ENCODE assay signal across 1 cellular context in the genomic region with DNA sequence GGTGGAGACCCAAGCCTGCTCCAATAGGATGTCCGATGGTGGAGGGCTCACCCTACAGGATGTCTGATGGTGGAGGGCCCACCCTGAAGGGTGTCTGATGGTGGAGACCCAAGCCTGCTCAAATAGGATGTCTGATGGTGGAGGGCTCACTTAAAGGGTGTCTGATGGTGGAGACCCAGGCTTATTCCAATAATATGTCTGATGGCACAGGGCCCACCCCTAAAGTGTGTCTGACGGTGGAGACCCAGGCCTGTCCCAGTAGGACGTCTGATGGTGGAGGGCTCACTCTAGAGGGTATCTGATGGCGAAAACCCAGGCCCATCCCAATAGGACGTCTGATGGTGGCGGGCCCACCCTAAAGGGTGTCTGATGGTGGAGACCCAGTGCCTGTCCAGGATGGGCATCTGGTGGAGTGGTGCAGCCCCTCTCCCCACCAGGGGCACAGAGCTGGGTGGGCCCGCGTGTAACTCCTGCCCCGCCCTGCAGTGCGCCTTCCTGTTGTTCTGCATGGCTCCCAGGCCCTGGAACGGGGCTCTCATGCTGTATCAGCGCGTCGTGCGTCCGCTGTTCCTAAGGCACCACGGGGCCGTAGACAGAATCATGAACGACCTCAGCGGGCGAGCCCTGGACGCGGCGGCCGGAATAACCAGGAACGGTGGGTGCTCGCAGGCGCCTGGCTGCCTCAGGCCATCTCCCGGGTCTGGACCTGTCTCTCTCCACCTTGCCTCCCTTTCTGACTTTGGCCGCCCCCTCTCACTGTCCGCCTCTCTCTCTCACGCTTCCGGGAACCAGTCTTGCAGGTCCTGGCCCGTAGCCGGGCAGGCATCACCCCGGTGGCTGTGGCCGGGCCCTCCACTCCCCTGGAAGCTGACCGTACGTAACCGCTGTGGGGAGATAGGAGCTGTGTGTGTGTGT.
A peak's percentile ranks its signal among the peaks of the same experiment; 100 is the strongest.
TF ChIP-seq lines count a peak whose summit lies in the region.

No MANE protein-coding gene starts in this region.

TF ChIP-seq in K562, 482 proteins besides CTCF, POLR2A, EP300 and RAD21:
- TF ChIP-seq, protein P1, sequence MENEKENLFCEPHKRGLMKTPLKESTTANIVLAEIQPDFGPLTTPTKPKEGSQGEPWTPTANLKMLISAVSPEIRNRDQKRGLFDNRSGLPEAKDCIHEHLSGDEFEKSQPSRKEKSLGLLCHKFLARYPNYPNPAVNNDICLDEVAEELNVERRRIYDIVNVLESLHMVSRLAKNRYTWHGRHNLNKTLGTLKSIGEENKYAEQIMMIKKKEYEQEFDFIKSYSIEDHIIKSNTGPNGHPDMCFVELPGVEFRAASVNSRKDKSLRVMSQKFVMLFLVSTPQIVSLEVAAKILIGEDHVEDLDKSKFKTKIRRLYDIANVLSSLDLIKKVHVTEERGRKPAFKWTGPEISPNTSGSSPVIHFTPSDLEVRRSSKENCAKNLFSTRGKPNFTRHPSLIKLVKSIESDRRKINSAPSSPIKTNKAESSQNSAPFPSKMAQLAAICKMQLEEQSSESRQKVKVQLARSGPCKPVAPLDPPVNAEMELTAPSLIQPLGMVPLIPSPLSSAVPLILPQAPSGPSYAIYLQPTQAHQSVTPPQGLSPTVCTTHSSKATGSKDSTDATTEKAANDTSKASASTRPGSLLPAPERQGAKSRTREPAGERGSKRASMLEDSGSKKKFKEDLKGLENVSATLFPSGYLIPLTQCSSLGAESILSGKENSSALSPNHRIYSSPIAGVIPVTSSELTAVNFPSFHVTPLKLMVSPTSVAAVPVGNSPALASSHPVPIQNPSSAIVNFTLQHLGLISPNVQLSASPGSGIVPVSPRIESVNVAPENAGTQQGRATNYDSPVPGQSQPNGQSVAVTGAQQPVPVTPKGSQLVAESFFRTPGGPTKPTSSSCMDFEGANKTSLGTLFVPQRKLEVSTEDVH (IDR thresholded peaks at IDR 0.05; ENCODE audit: low read depth, partially characterized antibody), result no peak
- peak; percentile 80 for TF ChIP-seq ZFP36 (IDR thresholded peaks at IDR 0.05; ENCODE audit: low read depth, low read length, partially characterized antibody)
- TF ChIP-seq, protein P2, sequence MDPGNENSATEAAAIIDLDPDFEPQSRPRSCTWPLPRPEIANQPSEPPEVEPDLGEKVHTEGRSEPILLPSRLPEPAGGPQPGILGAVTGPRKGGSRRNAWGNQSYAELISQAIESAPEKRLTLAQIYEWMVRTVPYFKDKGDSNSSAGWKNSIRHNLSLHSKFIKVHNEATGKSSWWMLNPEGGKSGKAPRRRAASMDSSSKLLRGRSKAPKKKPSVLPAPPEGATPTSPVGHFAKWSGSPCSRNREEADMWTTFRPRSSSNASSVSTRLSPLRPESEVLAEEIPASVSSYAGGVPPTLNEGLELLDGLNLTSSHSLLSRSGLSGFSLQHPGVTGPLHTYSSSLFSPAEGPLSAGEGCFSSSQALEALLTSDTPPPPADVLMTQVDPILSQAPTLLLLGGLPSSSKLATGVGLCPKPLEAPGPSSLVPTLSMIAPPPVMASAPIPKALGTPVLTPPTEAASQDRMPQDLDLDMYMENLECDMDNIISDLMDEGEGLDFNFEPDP (CRISPR knock-in tag; IDR thresholded peaks at IDR 0.05), result 0 out of 2 replicates have a peak, but pooled peaks have one; percentile 34
- peak; percentile 58 for TF ChIP-seq POLR2G (IDR thresholded peaks at IDR 0.05; ENCODE audit: low read depth, low read length)
- TF ChIP-seq ZBTB33 (CRISPR knock-in tag; IDR thresholded peaks at IDR 0.05), result peak; percentile 91
- TF ChIP-seq PML (IDR thresholded peaks at IDR 0.05; ENCODE audit: low read length), result no peak
- TF ChIP-seq ZNF280A (IDR thresholded peaks at IDR 0.05; ENCODE audit: low read depth, partially characterized antibody), result no peak
- no peak for TF ChIP-seq TCF7 (IDR thresholded peaks at IDR 0.05; ENCODE audit: borderline replicate concordance)
